In the genomic region with DNA sequence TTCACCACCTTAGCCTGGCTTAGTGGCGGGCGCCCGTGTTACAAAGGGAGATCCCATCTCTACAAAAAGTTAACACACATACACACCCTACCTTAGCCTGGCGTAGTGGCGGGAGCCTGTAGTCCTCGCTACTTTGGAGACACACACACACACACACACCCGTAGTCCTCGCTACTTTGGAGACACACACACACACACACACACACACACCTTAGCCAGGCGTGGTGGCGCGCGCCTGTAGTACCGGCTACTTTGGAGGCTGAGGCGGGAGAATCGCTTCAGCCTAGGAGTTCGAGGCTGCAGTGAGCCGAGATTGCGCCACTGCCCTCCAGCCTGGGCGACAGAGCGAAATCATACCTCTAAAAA, we compare ENCODE assay signal across 8 cellular contexts. TPM values are rescaled to one million over a fixed set of nuclear protein-coding genes. Genes with fewer than 3 reads are reported as not detected.
DNase-seq lines count a peak whose midpoint lies in the region; ATAC-seq and TF ChIP-seq lines count a peak whose summit lies in the region.

No MANE protein-coding gene starts in this region.

- peak overlapping the region; percentile 89 to 90 for H3K4me3 Mint-ChIP-seq in CD14-positive monocyte
- H3K4me3 Mint-ChIP-seq in stimulated activated naive CD8-positive, alpha-beta T cell treated with anti-CD3 and anti-CD28 coated beads, Interleukin-15, amount 100 ng/mL, for 72 hours = peak overlapping the region; percentile 96 to 97

- H3K36me3 ChIP-seq in NT2/D1 (ENCODE audit: insufficient read depth, insufficient read length, low read length) = peaks cover 16% of the 10 kb centered on the region

- no peaks in the 10 kb centered on the region for H3K9me3 Mint-ChIP-seq in CD14-positive monocyte
- no peaks in the 10 kb centered on the region for H3K9me3 Mint-ChIP-seq in stimulated activated naive CD8-positive, alpha-beta T cell treated with anti-CD3 and anti-CD28 coated beads, Interleukin-15, amount 100 ng/mL, for 72 hours

- ATAC-seq in GM21529 (IDR thresholded peaks at IDR 0.05; ENCODE audit: unreplicated experiment) = peak; percentile 0
- ATAC-seq in stimulated activated naive CD8-positive, alpha-beta T cell treated with anti-CD3 and anti-CD28 coated beads, Interleukin-15, amount 100 ng/mL, for 72 hours = peak; percentile 5

- peak overlapping the region; percentile 57 to 90 (median 83) for H3K27ac Mint-ChIP-seq in CD14-positive monocyte
- peak overlapping the region; percentile 98 to 99 for H3K27ac Mint-ChIP-seq in stimulated activated naive CD8-positive, alpha-beta T cell treated with anti-CD3 and anti-CD28 coated beads, Interleukin-15, amount 100 ng/mL, for 72 hours

- TF ChIP-seq CTCF in CD14-positive monocyte (IDR thresholded peaks at IDR 0.05) = no peak
- TF ChIP-seq CTCF in astrocyte of the spinal cord (IDR thresholded peaks at IDR 0.05; ENCODE audit: low read depth, low read length) = no peak

- H3K27me3 Mint-ChIP-seq in CD14-positive monocyte (ENCODE audit: low read depth in 3 of 3) = peaks cover 0 to 1% (median 0%) of the 10 kb centered on the region in 3 donors
- no peaks in the 10 kb centered on the region for H3K27me3 Mint-ChIP-seq in stimulated activated naive CD8-positive, alpha-beta T cell treated with anti-CD3 and anti-CD28 coated beads, Interleukin-15, amount 100 ng/mL, for 72 hours

- H3K4me1 Mint-ChIP-seq in CD14-positive monocyte = peaks cover 63% of the 10 kb centered on the region
- H3K4me1 Mint-ChIP-seq in stimulated activated naive CD8-positive, alpha-beta T cell treated with anti-CD3 and anti-CD28 coated beads, Interleukin-15, amount 100 ng/mL, for 72 hours = peaks cover 69% of the 10 kb centered on the region

- intact Hi-C loops in CD14-positive monocyte (cut with micrococcal nuclease) = loop anchor here in 1 of 2 donors (5.0 kb wide), 1 partner anchor 117 kb away; no protein-coding TSS in a partner anchor

- H3K4me3 ChIP-seq in NT2/D1 (ENCODE audit: insufficient read length, low read depth) = peak overlapping the region; percentile 74
- H3K4me3 ChIP-seq in astrocyte of the spinal cord (ENCODE audit: low read depth, low read length) = peak overlapping the region; percentile 84

- in situ Hi-C loops in astrocyte of the spinal cord (cut with HindIII; ENCODE audit: low sequenced_read_pairs) = no loop called here

- no peaks in the 10 kb centered on the region for H3K4me1 ChIP-seq in NT2/D1 (ENCODE audit: insufficient read depth, insufficient read length)

- DNase-seq in CD14-positive monocyte (ENCODE audit: low spot score) (no peak), NT2/D1 (ENCODE audit: low read depth, low spot score) (no peak), astrocyte of the spinal cord (ENCODE audit: low read depth, low spot score) (no peak), kidney tubule cell (ENCODE audit: low spot score) (peak; percentile 19), nucleus accumbens (lab: John Stamatoyannopoulos, UW) (no peak), AML-193 (lab: John Stamatoyannopoulos, UW) (no peak)
- no peak for DNase-seq in stimulated activated naive CD8-positive, alpha-beta T cell treated with anti-CD3 and anti-CD28 coated beads, Interleukin-15, amount 100 ng/mL, for 72 hours

- peaks cover 7 to 21% of the 10 kb centered on the region in 2 donors for H3K36me3 Mint-ChIP-seq in CD14-positive monocyte

- peaks cover 17% of the 10 kb centered on the region for H3K27me3 ChIP-seq in NT2/D1 (ENCODE audit: insufficient read depth, insufficient read length)

- H3K9me3 ChIP-seq in NT2/D1 (ENCODE audit: insufficient read depth, low read length) = 0 out of 2 replicates have a peak, but pooled peaks cover 5% of the 10 kb centered on the region

- peak overlapping the region; percentile 82 for H3K9ac ChIP-seq in NT2/D1 (ENCODE audit: insufficient read length, low read depth)

RNA-seq across cellular contexts. Expression of a gene that starts 0.6 kb away (rescaled TPM):
- 10 to 100 TPM; 39.9 to 64.8 TPM for polyA plus RNA-seq in CD14-positive monocyte
